ENCODE assay signal across 19 cellular contexts in the genomic region with DNA sequence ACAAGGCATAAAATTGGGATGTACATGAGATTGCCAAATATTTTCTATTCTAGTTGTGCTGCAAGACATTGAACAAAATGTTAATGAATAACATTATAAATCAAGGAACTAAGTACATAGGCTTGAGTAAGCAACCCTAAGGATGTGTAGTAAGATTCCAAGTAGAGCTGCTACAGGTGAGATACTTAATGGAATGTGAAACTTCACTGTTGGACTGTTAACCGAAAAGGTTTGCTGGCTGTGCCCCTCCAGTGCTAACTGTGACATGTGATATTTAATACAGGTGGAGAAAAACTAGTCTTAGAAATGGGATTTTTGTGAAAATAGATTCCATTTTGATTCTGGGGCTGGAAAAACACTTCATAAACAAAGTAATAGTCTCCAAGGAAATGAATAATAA. TPM values are rescaled to one million over a fixed set of nuclear protein-coding genes. Genes with fewer than 3 reads are reported as not detected.
DNase-seq lines count a peak whose midpoint lies in the region; ATAC-seq, FAIRE-seq and TF ChIP-seq lines count a peak whose summit lies in the region.
"Had no signal": no experiment of that assay in that cellular context is flagged by ENCODE, and none has a peak within 500 bp of the region (broad histone marks: within the 10 kb centered on the region; RNA-seq: fewer than 3 reads in every experiment).

No MANE protein-coding gene starts in this region.

- H3K4me3 Mint-ChIP-seq in nephron, result no peak overlapping the region
- H3K4me3 Mint-ChIP-seq: CD4-positive, alpha-beta T cell; GM23338; HFFc6 had no signal

- no peak for TF ChIP-seq POLR2A in right lobe of liver (IDR thresholded peaks at IDR 0.05)
- TF ChIP-seq POLR2A in HepG2 (IDR thresholded peaks at IDR 0.05; ENCODE audit: insufficient read depth in 1 of 2, low read depth in 2 of 2, low read length in 2 of 2), result no peak
- no peak; the same call in 1 of the 2 replicates for TF ChIP-seq POLR2A in K562 (conservative IDR thresholded peaks at IDR 0.05)

- FAIRE-seq in HepG2 (lab: Jason Lieb, UNC) (no peak), K562 (lab: Jason Lieb, UNC) (no peak)
- FAIRE-seq: D721Med had no signal

- H3K36me3 ChIP-seq in right lobe of liver, result peaks cover 0 to 9% (median 4%) of the 10 kb centered on the region in 4 donors
- H3K36me3 ChIP-seq in HepG2 (replicated peaks in 1 of 2; ENCODE audit: control insufficient read depth in 1 of 2, insufficient read depth in 2 of 2, low read length in 2 of 2), result peaks cover 4 to 31% of the 10 kb centered on the region in 2 experiments
- peaks cover 42% of the 10 kb centered on the region for H3K36me3 ChIP-seq in K562 (ENCODE audit: control insufficient read depth, insufficient read depth, low read length)

- no peak overlapping the region for H2AFZ ChIP-seq in HepG2 (ENCODE audit: low read length)
- no peak overlapping the region for H2AFZ ChIP-seq in K562 (ENCODE audit: low read depth, low read length)
- H2AFZ ChIP-seq: GM23338 had no signal

- H3K4me3 ChIP-seq in right lobe of liver (no peak overlapping the region), HepG2 (replicated peaks in 1 of 3; ENCODE audit: insufficient read depth in 1 of 3, low read depth in 2 of 3, low read length in 3 of 3) (no peak overlapping the region), K562 (no peak overlapping the region)
- H3K4me3 ChIP-seq: GM23338 had no signal

- no peak for TF ChIP-seq RAD21 in HepG2 (CRISPR knock-in tag; IDR thresholded peaks at IDR 0.05)
- no peak for TF ChIP-seq RAD21 in K562 (CRISPR knock-in tag; conservative IDR thresholded peaks at IDR 0.05 in 1 of 2, IDR thresholded peaks at IDR 0.05 in 1 of 2)

- intact Hi-C loops in right lobe of liver (cut with DNase I) (no loop called here), HepG2 (cut with micrococcal nuclease; ENCODE audit: unreplicated experiment) (no loop called here), K562 (cut with micrococcal nuclease) (no loop called here)

- BruUV-seq in HepG2 (replicated peaks; lab: Mats Ljungman, UMichigan) (no TSS peak), K562 (replicated peaks; lab: Mats Ljungman, UMichigan) (no TSS peak)

- no peaks in the 10 kb centered on the region for H3K9me3 Mint-ChIP-seq in nephron
- H3K9me3 Mint-ChIP-seq: CD4-positive, alpha-beta T cell; GM23338; HFFc6 had no signal

- peaks cover 0 to 14% (median 8%) of the 10 kb centered on the region in 4 donors for H3K4me1 ChIP-seq in right lobe of liver
- no peaks in the 10 kb centered on the region for H3K4me1 ChIP-seq in HepG2 (ENCODE audit: insufficient read depth, low read length)
- peaks cover under 1 to 3% of the 10 kb centered on the region in 2 experiments; a peak in 2 of 5 replicates for H3K4me1 ChIP-seq in K562 (replicated peaks in 1 of 2; ENCODE audit: control insufficient read depth in 2 of 2, insufficient read depth in 2 of 2, low read length in 2 of 2)
- H3K4me1 ChIP-seq: Caco-2 had no signal

- H3K4me2 ChIP-seq in HepG2 (ENCODE audit: low read depth, low read length), result no peak overlapping the region
- H3K4me2 ChIP-seq in K562 (ENCODE audit: insufficient read depth, low read length), result no peak overlapping the region
- H3K4me2 ChIP-seq: GM23338 had no signal

- peaks cover 20% of the 10 kb centered on the region for H3K4me1 Mint-ChIP-seq in nephron

- no peak overlapping the region for H3K9ac ChIP-seq in HepG2 (ENCODE audit: insufficient read depth, low read depth, low read length)
- H3K9ac ChIP-seq in K562 (ENCODE audit: insufficient read depth in 1 of 2, low read depth in 2 of 2, low read length in 2 of 2), result no peak overlapping the region

- TF ChIP-seq EP300 in HepG2 (IDR thresholded peaks at IDR 0.05; ENCODE audit: low read depth in 2 of 2, low read length in 2 of 2) (no peak), HepG2 (CRISPR knock-in tag; IDR thresholded peaks at IDR 0.05; ENCODE audit: borderline replicate concordance) (no peak), K562 (IDR thresholded peaks at IDR 0.05; ENCODE audit: low read length) (no peak)

- CTCF ChIA-PET in HepG2 (lab: Yijun Ruan, JAX; ENCODE audit: low intra/inter-chr PET ratio, low total read pairs) (no interaction called here), K562 (lab: Yijun Ruan, JAX; ENCODE audit: low intra/inter-chr PET ratio) (interaction anchor here (0.6 kb wide), 1 partner anchor 239 kb away, joined by 3 read pairs; no protein-coding TSS in a partner anchor)

- no peaks in the 10 kb centered on the region for H3K9me1 ChIP-seq in K562 (ENCODE audit: control insufficient read depth, insufficient read depth, low read length)

- ATAC-seq in right lobe of liver, result peak; percentile 38 to 62 (median 54)
- no peak for ATAC-seq in HepG2
- ATAC-seq in K562, result 0 out of 3 replicates have a peak, but pooled peaks have one; percentile 22
- no peak for ATAC-seq in HG03342 (IDR thresholded peaks at IDR 0.05; ENCODE audit: unreplicated experiment)
- no peak for ATAC-seq in HG02884 (IDR thresholded peaks at IDR 0.05; ENCODE audit: unreplicated experiment)
- ATAC-seq: GM23338, HCT116 had no signal

- H4K20me1 ChIP-seq in HepG2 (ENCODE audit: insufficient read depth, low read length), result no peaks in the 10 kb centered on the region
- H4K20me1 ChIP-seq in K562 (replicated peaks; ENCODE audit: control insufficient read depth, insufficient read depth, low read length), result no peaks in the 10 kb centered on the region

- in situ Hi-C loops in HepG2 (cut with HindIII; ENCODE audit: extremely low pct_ligation_motif_present, low pct_unique_long_range_greater_than_20kb) (no loop called here), K562 (cut with MboI) (no loop called here)

- DNase-seq in right lobe of liver, result no peak
- DNase-seq in HepG2 (ENCODE audit: low spot score), result no peak
- no peak for DNase-seq in K562 (ENCODE audit: extremely low read depth in 1 of 4, low spot score in 3 of 4)
- DNase-seq in RPMI8226, result no peak
- DNase-seq: ACHN; AML-193; Caco-2; CD4-positive, alpha-beta T cell; DMS79; GDM1; H7; HFFc6 had no signal

- POLR2A ChIA-PET in HepG2 (lab: Yijun Ruan, JAX), result no interaction called here
- POLR2A ChIA-PET in K562 (lab: Yijun Ruan, JAX), result interaction anchor here (1.3 to 3.0 kb wide), 2 partner anchors 9 to 11 kb away, joined by 3 to 12 read pairs; no protein-coding TSS in a partner anchor

- no peaks in the 10 kb centered on the region for H3K9me3 ChIP-seq in right lobe of liver
- H3K9me3 ChIP-seq in HepG2 (ENCODE audit: low read length), result no peaks in the 10 kb centered on the region
- H3K9me3 ChIP-seq in K562 (replicated peaks; ENCODE audit: control insufficient read depth, insufficient read depth, low read depth, low read length), result no peaks in the 10 kb centered on the region
- H3K9me3 ChIP-seq: Caco-2 had no signal

- 44% methylated on average over 1 of the region's 1 CpG for WGBS in right lobe of liver (ENCODE audit: insufficient coverage, low coverage, low lambda C conversion rate, missing lambda C conversion rate)
- 96% methylated on average over 1 of the region's 1 CpG for WGBS in HepG2 (ENCODE audit: low lambda C conversion rate)
- 80% methylated on average over 1 of the region's 1 CpG for WGBS in K562 (ENCODE audit: insufficient coverage, low coverage, missing lambda C conversion rate)

- no peaks in the 10 kb centered on the region for H3K79me2 ChIP-seq in HepG2 (ENCODE audit: insufficient read depth, low read length)
- peaks cover 25% of the 10 kb centered on the region for H3K79me2 ChIP-seq in K562 (ENCODE audit: control insufficient read depth, insufficient read depth, low read length)

- H3K27ac Mint-ChIP-seq in nephron, result peak overlapping the region; percentile 38 to 85 (median 42)
- H3K27ac Mint-ChIP-seq: CD4-positive, alpha-beta T cell; GM23338 had no signal

- no peak overlapping the region for H3K27ac ChIP-seq in right lobe of liver
- H3K27ac ChIP-seq in HepG2 (ENCODE audit: extremely low read length, insufficient read depth, low read length), result no peak overlapping the region
- no peak overlapping the region for H3K27ac ChIP-seq in K562 (ENCODE audit: extremely low read depth, low read depth, low read length)
- H3K27ac ChIP-seq: C4-2B had no signal

- H3K27me3 ChIP-seq in right lobe of liver (no peaks in the 10 kb centered on the region), HepG2 (ENCODE audit: control insufficient read depth in 1 of 2, insufficient read depth in 2 of 2, low read length in 2 of 2) (no peaks in the 10 kb centered on the region), K562 (ENCODE audit: control insufficient read depth in 2 of 2, insufficient read depth in 2 of 2, low read length in 2 of 2) (no peaks in the 10 kb centered on the region)

- no peaks in the 10 kb centered on the region for H3K27me3 Mint-ChIP-seq in nephron (ENCODE audit: low read depth)
- H3K27me3 Mint-ChIP-seq: CD4-positive, alpha-beta T cell had no signal

- peaks cover 39% of the 10 kb centered on the region for H3K36me3 Mint-ChIP-seq in nephron (ENCODE audit: low read depth)

- TF ChIP-seq CTCF in right lobe of liver (IDR thresholded peaks at IDR 0.05), result no peak
- no peak for TF ChIP-seq CTCF in HepG2 (CRISPR knock-in tag; IDR thresholded peaks at IDR 0.05)
- TF ChIP-seq CTCF in K562 (IDR thresholded peaks at IDR 0.05 in 2 of 3, conservative IDR thresholded peaks at IDR 0.05 in 1 of 3; ENCODE audit: insufficient read depth in 2 of 3, low read depth in 1 of 3, low read length in 3 of 3), result no peak
- TF ChIP-seq CTCF in nephron (IDR thresholded peaks at IDR 0.05; ENCODE audit: unreplicated experiment in 3 of 3), result no peak

RNA-seq across cellular contexts. Expression of a gene that starts 52.4 kb away (rescaled TPM):
- total RNA-seq in right lobe of liver (10 to 100 TPM; 10.3 to 30.4 (median 13.2) TPM), HepG2 (2016; rRNA removed; fragmentation: Illumina TruSeq; extraction: Trizol) (8.2 and 11.5 TPM in 2 replicates), K562 (2014; rRNA removed) (5.5 and 6.3 TPM in 2 replicates), K562 (2014; rRNA removed; fragmentation: Illumina TruSeq; extraction: Trizol) (19.3 and 20.4 TPM in 2 replicates), K562 (2015; rRNA removed; fragmentation: Illumina TruSeq; extraction: Trizol) (12.9 and 16.3 TPM in 2 replicates), K562 (2021) (28.1 and 31.3 TPM in 2 replicates)
- 0.79 and 0.81 TPM in 2 replicates for total RNA-seq in HepG2 (2016; cell fraction: cytosol; rRNA removed; fragmentation: Illumina TruSeq; extraction: Trizol; ENCODE audit: low read depth)
- 7.1 and 9.7 TPM in 2 replicates for total RNA-seq in HepG2 (2016; cell fraction: insoluble cytoplasmic fraction; rRNA removed; fragmentation: Illumina TruSeq; extraction: Trizol)
- 3.6 TPM in 2 replicates for total RNA-seq in HepG2 (2016; cell fraction: membrane; rRNA removed; fragmentation: Illumina TruSeq; extraction: Trizol)
- 16.7 and 18.7 TPM in 2 replicates for total RNA-seq in HepG2 (2016; cell fraction: nucleus; rRNA removed; fragmentation: Illumina TruSeq; extraction: Trizol)
- polyA plus RNA-seq in HepG2 (2011; rRNA removed) (4.6 and 5.5 TPM in 2 replicates), K562 (2011; rRNA removed) (17.8 and 18.4 TPM in 2 replicates), K562 (2014; fragmentation: Illumina TruSeq; extraction: Trizol) (24.6 and 29.3 TPM in 2 replicates), K562 (2014; fragmentation: Nextera tagmentation; extraction: Ambion mirVana) (10 to 100 TPM; 21.7 to 44.0 TPM), K562 (2014; rRNA removed) (11.4 and 14.1 TPM in 2 replicates)
- 1.6 and 2.1 TPM in 2 replicates for polyA plus RNA-seq in HepG2 (2011; cell fraction: cytosol; rRNA removed)
- polyA plus RNA-seq in HepG2 (2011; cell fraction: nucleus; rRNA removed), result 4.8 and 5.0 TPM in 2 replicates
- 9.0 and 10.8 TPM in 2 replicates for polyA plus RNA-seq in HepG2 (2012)
- 0.38 and 0.61 TPM in 2 replicates for polyA plus RNA-seq in HepG2 (2016; cell fraction: cytosol; fragmentation: Illumina TruSeq; extraction: Trizol; ENCODE audit: low read depth)
- polyA plus RNA-seq in HepG2 (2016; cell fraction: insoluble cytoplasmic fraction; fragmentation: Illumina TruSeq; extraction: Trizol; ENCODE audit: low read depth), result 11.1 and 16.7 TPM in 2 replicates
- 2.5 and 3.1 TPM in 2 replicates for polyA plus RNA-seq in HepG2 (2016; cell fraction: membrane; fragmentation: Illumina TruSeq; extraction: Trizol; ENCODE audit: low read depth)
- polyA plus RNA-seq in HepG2 (2016; cell fraction: nucleus; fragmentation: Illumina TruSeq; extraction: Trizol; ENCODE audit: insufficient read depth, low read depth), result 24.7 and 29.1 TPM in 2 replicates
- 5.0 and 13.7 TPM in 2 replicates for polyA minus RNA-seq in HepG2 (2011; rRNA and poly(A)+ RNA removed; ENCODE audit: low replicate concordance)
- polyA minus RNA-seq in HepG2 (2011; cell fraction: cytosol; rRNA and poly(A)+ RNA removed), result 10.4 and 11.1 TPM in 2 replicates
- polyA minus RNA-seq in HepG2 (2011; cell fraction: nucleus; rRNA and poly(A)+ RNA removed), result 44.8 and 57.3 TPM in 2 replicates
- total RNA-seq in K562 (2011; cell fraction: chromatin; rRNA removed; ENCODE audit: low replicate concordance), result 46.2 and 128 TPM in 2 replicates
- 25.0 and 35.4 TPM in 2 replicates for total RNA-seq in K562 (2011; cell fraction: nucleolus; rRNA removed)
- total RNA-seq in K562 (2011; cell fraction: nucleoplasm; rRNA removed), result 54.4 and 79.5 TPM in 2 replicates
- 5.1 and 7.1 TPM in 2 replicates for polyA plus RNA-seq in K562 (2011; cell fraction: cytosol; rRNA removed)
- polyA plus RNA-seq in K562 (2011; cell fraction: nucleus; rRNA removed), result 25.0 and 33.7 TPM in 2 replicates
- polyA plus RNA-seq in K562 (2012), result 13.5 and 19.8 TPM in 2 replicates
- 44.1 and 49.7 TPM in 2 replicates for polyA minus RNA-seq in K562 (2011; rRNA and poly(A)+ RNA removed)
- polyA minus RNA-seq in K562 (2011; cell fraction: cytosol; rRNA and poly(A)+ RNA removed), result 18.9 and 26.2 TPM in 2 replicates
- polyA minus RNA-seq in K562 (2011; cell fraction: nucleus; rRNA and poly(A)+ RNA removed), result 51.2 and 64.6 TPM in 2 replicates

Comparison
In these comparisons a context has a peak if more than half of its experiments do, and no peak if none do; other contexts are left out.
1. ATAC-seq: peak in right lobe of liver (4 of 4) and K562 (single experiment); none in HepG2 (single experiment), HG03342 (single experiment) and HG02884 (single experiment).